8 cellular contexts compared by ENCODE assay signal in the genomic region with DNA sequence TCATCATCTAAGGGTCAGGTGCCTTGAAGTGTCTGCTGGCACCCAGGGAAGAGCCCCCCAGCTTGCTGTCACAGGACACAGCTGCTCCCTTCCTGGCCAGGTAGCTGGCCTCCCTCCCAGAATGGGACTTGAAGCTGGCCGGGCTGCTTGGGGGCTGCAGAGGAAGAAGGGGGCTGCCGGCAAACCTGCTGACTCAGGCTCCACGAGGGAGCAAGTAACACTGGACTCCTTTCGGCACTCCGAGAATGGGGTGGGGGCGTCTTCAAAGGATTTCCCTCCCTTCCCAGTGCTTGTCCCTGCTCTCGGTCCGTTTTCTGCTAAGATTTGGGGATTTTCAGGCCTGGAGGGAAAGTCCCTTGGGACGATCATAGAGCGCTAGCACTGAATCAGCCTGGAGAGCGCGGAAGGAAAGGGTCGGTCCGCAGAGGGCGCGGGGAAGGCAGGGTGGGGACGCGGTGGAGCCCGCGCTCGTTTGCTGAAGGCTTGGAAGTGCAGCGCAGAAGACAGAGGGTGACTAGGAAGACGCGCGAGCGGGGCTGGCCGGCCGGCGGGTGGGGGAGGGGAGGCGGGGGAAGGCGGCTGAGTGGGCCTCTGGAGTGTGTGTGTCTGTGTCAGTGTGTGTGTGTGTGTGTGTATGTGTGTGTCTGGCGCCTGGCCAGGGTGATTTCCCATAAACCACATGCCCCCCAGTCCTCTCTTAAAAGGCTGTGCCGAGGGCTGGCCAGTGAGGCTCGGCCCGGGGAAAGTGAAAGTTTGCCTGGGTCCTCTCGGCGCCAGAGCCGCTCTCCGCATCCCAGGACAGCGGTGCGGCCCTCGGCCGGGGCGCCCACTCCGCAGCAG. TPM values are rescaled to one million over a fixed set of nuclear protein-coding genes. Genes with fewer than 3 reads are reported as not detected.
DNase-seq lines count a peak whose midpoint lies in the region; ATAC-seq and TF ChIP-seq lines count a peak whose summit lies in the region.

A gene with protein sequence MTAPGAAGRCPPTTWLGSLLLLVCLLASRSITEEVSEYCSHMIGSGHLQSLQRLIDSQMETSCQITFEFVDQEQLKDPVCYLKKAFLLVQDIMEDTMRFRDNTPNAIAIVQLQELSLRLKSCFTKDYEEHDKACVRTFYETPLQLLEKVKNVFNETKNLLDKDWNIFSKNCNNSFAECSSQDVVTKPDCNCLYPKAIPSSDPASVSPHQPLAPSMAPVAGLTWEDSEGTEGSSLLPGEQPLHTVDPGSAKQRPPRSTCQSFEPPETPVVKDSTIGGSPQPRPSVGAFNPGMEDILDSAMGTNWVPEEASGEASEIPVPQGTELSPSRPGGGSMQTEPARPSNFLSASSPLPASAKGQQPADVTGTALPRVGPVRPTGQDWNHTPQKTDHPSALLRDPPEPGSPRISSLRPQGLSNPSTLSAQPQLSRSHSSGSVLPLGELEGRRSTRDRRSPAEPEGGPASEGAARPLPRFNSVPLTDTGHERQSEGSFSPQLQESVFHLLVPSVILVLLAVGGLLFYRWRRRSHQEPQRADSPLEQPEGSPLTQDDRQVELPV (plus strand): TSS at position 727 of the 840 bp plus-strand sequence. CDS start 175 bp downstream, outside the sequence.

- peak; percentile 17 to 21 for ATAC-seq in CD4-positive, CD25-positive, alpha-beta regulatory T cell (ENCODE audit: low read depth in 2 of 2)
- ATAC-seq in Right ventricle myocardium superior (ENCODE audit: poor library complexity), result peak; percentile 80
- no peak for ATAC-seq in HG02870 (IDR thresholded peaks at IDR 0.05; ENCODE audit: unreplicated experiment)

- H3K27me3 ChIP-seq in CD4-positive, CD25-positive, alpha-beta regulatory T cell (ENCODE audit: control insufficient read depth, insufficient read depth, low read length), result no peaks in the 10 kb centered on the region
- H3K27me3 ChIP-seq in adipocyte (replicated peaks; ENCODE audit: control insufficient read depth, insufficient read depth, low read length) (no peaks in the 10 kb centered on the region), ovary (no peaks in the 10 kb centered on the region), thyroid gland (no peaks in the 10 kb centered on the region)

- H3K9ac ChIP-seq in adipocyte (ENCODE audit: low read length), result peak within 1 kb of the TSS; percentile 99

- no peaks in the 10 kb centered on the region for H3K9me3 ChIP-seq in CD4-positive, CD25-positive, alpha-beta regulatory T cell (ENCODE audit: control insufficient read depth in 2 of 2, low read length in 2 of 2)
- no peaks in the 10 kb centered on the region for H3K9me3 ChIP-seq in adipocyte (ENCODE audit: control insufficient read depth, low read length)
- no peaks in the 10 kb centered on the region for H3K9me3 ChIP-seq in ovary
- no peaks in the 10 kb centered on the region for H3K9me3 ChIP-seq in thyroid gland

- 1 to 3% (median 2%) methylated on average over 30 to 45 of the region's 45 CpGs for WGBS in ovary, 3 donors
- 1 to 2% methylated on average over 17 to 32 of the region's 45 CpGs for WGBS in thyroid gland, 2 donors

- peaks cover 5% of the 10 kb centered on the region for H3K27me3 Mint-ChIP-seq in CD4-positive, CD25-positive, alpha-beta regulatory T cell

- TF ChIP-seq POLR2A in ovary (IDR thresholded peaks at IDR 0.05) (peak; percentile 72), thyroid gland (IDR thresholded peaks at IDR 0.05) (peak in 1 of 2 donors; percentile 50)

- H3K27ac ChIP-seq in CD4-positive, CD25-positive, alpha-beta regulatory T cell (ENCODE audit: insufficient read depth, low read length, poor library complexity, severe bottlenecking), result peak within 1 kb of the TSS; percentile 64
- peak within 1 kb of the TSS; percentile 63 to 68 for H3K27ac ChIP-seq in ovary
- peak within 1 kb of the TSS; percentile 55 to 73 (median 63) for H3K27ac ChIP-seq in thyroid gland

- TF ChIP-seq EP300 in ovary (IDR thresholded peaks at IDR 0.05), result no peak

- intact Hi-C loops in T-helper 1 cell treated with Interleukin-12 subunit alpha and Interleukin-12 subunit beta and Interleukin-4 antibody, amounts not matched to agents 30 ng/mL and 1 ng/mL, for 36 hours (cut with micrococcal nuclease), result loop anchor here (1.0 to 10.0 kb wide), 5 partner anchors 38 to 266 kb away; a partner anchor contains a TSS
- intact Hi-C loops in Right ventricle myocardium superior (cut with DNase I) (loop anchor here (5.0 kb wide), 2 partner anchors 72 to 123 kb away; a partner anchor contains a TSS), ovary (cut with DNase I) (loop anchor here in 3 of 4 donors (5.0 to 10.0 kb wide), 3 partner anchors 33 to 136 kb away; no protein-coding TSS in a partner anchor), thyroid gland (cut with DNase I) (loop anchor here (5.0 kb wide), 1 partner anchor 133 kb away; no protein-coding TSS in a partner anchor)

- peak; percentile 38 to 66 (median 51) for DNase-seq in CD4-positive, CD25-positive, alpha-beta regulatory T cell
- peak; percentile 64 for DNase-seq in HFF-Myc (ENCODE audit: extremely low read depth, low read depth)
- peak; percentile 89 for DNase-seq in adipocyte (ENCODE audit: low read depth)
- DNase-seq in Right ventricle myocardium superior, result peak; percentile 90
- DNase-seq in ovary, result peak; percentile 87 to 94 (median 92)
- peak; percentile 79 for DNase-seq in thyroid gland

- TF ChIP-seq CTCF in HFF-Myc (IDR thresholded peaks at IDR 0.05; ENCODE audit: low read depth, low read length, missing control alignments) (no peak), ovary (IDR thresholded peaks at IDR 0.05) (no peak), thyroid gland (IDR thresholded peaks at IDR 0.05) (no peak)

- H3K9me3 Mint-ChIP-seq in CD4-positive, CD25-positive, alpha-beta regulatory T cell, result peaks cover 0 to 1% (median 0%) of the 10 kb centered on the region in 7 donors

- H3K36me3 Mint-ChIP-seq in CD4-positive, CD25-positive, alpha-beta regulatory T cell, result peaks cover 2% of the 10 kb centered on the region

- peaks cover 75% of the 10 kb centered on the region for H3K4me1 ChIP-seq in CD4-positive, CD25-positive, alpha-beta regulatory T cell (ENCODE audit: control insufficient read depth, insufficient read depth, low read length, poor library complexity, severe bottlenecking)
- peaks cover 32% of the 10 kb centered on the region for H3K4me1 ChIP-seq in adipocyte (ENCODE audit: control insufficient read depth, insufficient read depth, low read length)
- peaks cover 11% of the 10 kb centered on the region for H3K4me1 ChIP-seq in ovary (ENCODE audit: insufficient read depth)
- peaks cover 6 to 43% of the 10 kb centered on the region in 2 donors for H3K4me1 ChIP-seq in thyroid gland

- peak within 1 kb of the TSS; percentile 91 to 99 (median 98) for H3K27ac Mint-ChIP-seq in CD4-positive, CD25-positive, alpha-beta regulatory T cell

- H3K4me1 Mint-ChIP-seq in CD4-positive, CD25-positive, alpha-beta regulatory T cell, result peaks cover 12 to 84% (median 66%) of the 10 kb centered on the region in 4 donors

- H3K4me3 Mint-ChIP-seq in CD4-positive, CD25-positive, alpha-beta regulatory T cell, result peak within 1 kb of the TSS; percentile 91 to 99 (median 98)

- H3K4me3 ChIP-seq in CD4-positive, CD25-positive, alpha-beta regulatory T cell (ENCODE audit: low read depth, low read length), result peak within 1 kb of the TSS; percentile 79
- peak within 1 kb of the TSS; percentile 84 for H3K4me3 ChIP-seq in HFF-Myc (replicated peaks; ENCODE audit: low read depth, low read length)
- peak within 1 kb of the TSS; percentile 97 for H3K4me3 ChIP-seq in adipocyte (ENCODE audit: low read length)
- H3K4me3 ChIP-seq in ovary, result peak within 1 kb of the TSS; percentile 87
- H3K4me3 ChIP-seq in thyroid gland (replicated peaks in 1 of 3), result peak within 1 kb of the TSS; percentile 35 to 52 (median 47)

- H3K36me3 ChIP-seq in CD4-positive, CD25-positive, alpha-beta regulatory T cell (ENCODE audit: control insufficient read depth, insufficient read depth, low read length), result peaks cover 7% of the 10 kb centered on the region
- H3K36me3 ChIP-seq in adipocyte (ENCODE audit: control insufficient read depth, insufficient read depth, low read length, severe bottlenecking) (peaks cover 17% of the 10 kb centered on the region), ovary (no peaks in the 10 kb centered on the region), thyroid gland (no peaks in the 10 kb centered on the region)

RNA-seq across cellular contexts. Expression of the gene that starts here (rescaled TPM):
- 28.4 TPM for total RNA-seq in CD4-positive, CD25-positive, alpha-beta regulatory T cell
- 10 to 100 TPM; 12.2 to 21.1 (median 16.1) TPM for polyA plus RNA-seq in CD4-positive, CD25-positive, alpha-beta regulatory T cell
- 215 and 216 TPM in 2 replicates for total RNA-seq in T-helper 1 cell treated with Interleukin-12 subunit alpha and Interleukin-12 subunit beta and Interleukin-4 antibody, amounts not matched to agents 30 ng/mL and 1 ng/mL, for 36 hours
- total RNA-seq in Right ventricle myocardium superior (16.0 TPM), ovary (10 to 100 TPM; 24.2 to 57.6 (median 44.3) TPM), thyroid gland (100 to 1,000 TPM in 1 of 4 donors, 10 to 100 TPM in 3; 33.5 to 127 (median 62.3) TPM)
- 10 to 100 TPM; 13.1 to 48.6 TPM for polyA plus RNA-seq in ovary

Comparison
In these comparisons a context has a peak if more than half of its experiments do, and no peak if none do; other contexts are left out.
1. H3K4me3 ChIP-seq: peak in every context shown above with its lines; median percentile 97 in adipocyte; 87 in ovary; 84 in HFF-Myc; 79 in CD4-positive, CD25-positive, alpha-beta regulatory T cell; 47 in thyroid gland.